In the genomic region with DNA sequence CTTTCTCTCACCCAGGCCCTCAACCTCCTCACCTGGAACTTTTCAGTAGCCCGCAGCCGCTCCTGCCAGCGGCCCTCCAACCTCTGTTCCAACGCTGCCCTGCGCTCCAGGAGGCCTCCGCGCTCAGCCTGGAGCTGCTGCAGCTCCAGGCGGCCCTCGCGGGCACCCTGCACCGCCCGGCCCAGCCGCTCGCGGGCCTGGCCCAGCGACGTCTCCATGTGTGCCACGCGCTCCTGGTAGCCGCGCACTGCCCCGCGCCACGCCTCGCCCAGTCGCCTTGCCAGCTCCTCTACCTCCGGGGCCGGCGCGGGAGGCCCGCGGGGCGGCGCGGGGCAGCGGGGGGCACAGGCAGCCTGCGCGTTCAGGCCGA, we compare ENCODE assay signal across 11 cellular contexts. TPM values are rescaled to one million over a fixed set of nuclear protein-coding genes. Genes with fewer than 3 reads are reported as not detected.
DNase-seq lines count a peak whose midpoint lies in the region; ATAC-seq and TF ChIP-seq lines count a peak whose summit lies in the region.
"Had no signal": no experiment of that assay in that cellular context is flagged by ENCODE, and none has a peak within 500 bp of the region (broad histone marks: within the 10 kb centered on the region; RNA-seq: fewer than 3 reads in every experiment).

No MANE protein-coding gene starts in this region.

- POLR2A ChIA-PET in Caco-2 (lab: Charles Lee): interaction anchor here (0.5 to 2.3 kb wide), 9 partner anchors 12 to 185 kb away, joined by 3 to 28 read pairs (median 4); partner anchors contain the start of genes CRABP2, ISG20L2, METTL25B and MRPL24

- 0 out of 2 replicates have a peak, but pooled peaks cover 2% of the 10 kb centered on the region for H3K27me3 ChIP-seq in Caco-2 (replicated peaks; ENCODE audit: control insufficient read depth, insufficient read depth, low read length)
- peaks cover 7% of the 10 kb centered on the region for H3K27me3 ChIP-seq in iPS-15b (ENCODE audit: control insufficient read depth, insufficient read depth, low read length)
- H3K27me3 ChIP-seq in gastrocnemius medialis: no peaks in the 10 kb centered on the region

- peak overlapping the region; percentile 86 for H3K4me3 Mint-ChIP-seq in Caco-2 (ENCODE audit: unreplicated experiment)
- peak overlapping the region; percentile 77 to 94 (median 89) for H3K4me3 Mint-ChIP-seq in brain

- in situ Hi-C loops in gastrocnemius medialis (cut with MboI; ENCODE audit: low sequenced_read_pairs in 4 of 4): loop anchor here in 2 of 4 donors (25.0 kb wide), 2 partner anchors 186 to 211 kb away; partner anchors contain the start of genes INSRR (in 1 of the 2), NTRK1 (in 1 of the 2) and PEAR1 (in 1 of the 2)

- H3K4me3 ChIP-seq in Caco-2 (ENCODE audit: low read depth, low read length) (peak overlapping the region; percentile 69), iPS-15b (ENCODE audit: low read depth, low read length) (peak overlapping the region; percentile 78), gastrocnemius medialis (peak overlapping the region; percentile 54 to 64 (median 64))

- H3K27ac ChIP-seq in gastrocnemius medialis: peak overlapping the region; percentile 73 to 79 (median 77)

- H3K27me3 Mint-ChIP-seq in Caco-2 (ENCODE audit: insufficient read depth, unreplicated experiment) (peaks cover 8% of the 10 kb centered on the region), brain (peaks cover 34% of the 10 kb centered on the region)

- H3K9me3 Mint-ChIP-seq in Caco-2 (ENCODE audit: unreplicated experiment) (no peaks in the 10 kb centered on the region), brain (peaks cover 0 to 7% (median 0%) of the 10 kb centered on the region in 5 experiments)
- H3K9me3 Mint-ChIP-seq: activated T-helper 17 cell treated with anti-CD3 and anti-CD28 coated beads, Interleukin-2, amount 50 U/mL, for 72 hours had no signal

- BruUV-seq in Caco-2 (replicated peaks; lab: Mats Ljungman, UMichigan): no TSS peak

- H3K4me1 ChIP-seq in Caco-2: peaks cover 21% of the 10 kb centered on the region; the same call in 1 of the 2 replicates
- peaks cover 21% of the 10 kb centered on the region for H3K4me1 ChIP-seq in iPS-15b (ENCODE audit: control insufficient read depth, insufficient read depth, low read length)
- H3K4me1 ChIP-seq in gastrocnemius medialis: peaks cover 27 to 45% of the 10 kb centered on the region in 2 donors

- TF ChIP-seq CTCF in Caco-2 (IDR thresholded peaks at IDR 0.05; ENCODE audit: insufficient read depth in 1 of 2, low read depth in 1 of 2, low read length in 1 of 2, severe bottlenecking in 1 of 2, unreplicated experiment in 1 of 2) (no peak), brain (conservative IDR thresholded peaks at IDR 0.05) (no peak), gastrocnemius medialis (IDR thresholded peaks at IDR 0.05 in 4 of 5, conservative IDR thresholded peaks at IDR 0.05 in 1 of 5) (no peak)

- DNase-seq in Caco-2 (no peak), gastrocnemius medialis (no peak), NCI-H2227 (lab: John Stamatoyannopoulos, UW; ENCODE audit: unreplicated experiment) (no peak), SW480 (ENCODE audit: low spot score) (no peak), epidermal melanocyte (ENCODE audit: insufficient read length, low spot score) (no peak)
- DNase-seq: DND-41, small intestine had no signal

- H3K27ac Mint-ChIP-seq in Caco-2 (ENCODE audit: unreplicated experiment) (no peak overlapping the region), brain (peak overlapping the region in 4 of 5 experiments; percentile 80 to 99 (median 96))
- H3K27ac Mint-ChIP-seq: activated T-helper 17 cell treated with anti-CD3 and anti-CD28 coated beads, Interleukin-2, amount 50 U/mL, for 72 hours had no signal

- ATAC-seq in gastrocnemius medialis (peak; percentile 8 to 10), HG03039 (IDR thresholded peaks at IDR 0.05; ENCODE audit: unreplicated experiment) (no peak)
- ATAC-seq: activated T-helper 17 cell treated with anti-CD3 and anti-CD28 coated beads, Interleukin-2, amount 50 U/mL, for 72 hours had no signal

- H3K36me3 Mint-ChIP-seq in Caco-2 (ENCODE audit: insufficient read depth, unreplicated experiment): peaks cover 6% of the 10 kb centered on the region
- peaks cover 29% of the 10 kb centered on the region for H3K36me3 Mint-ChIP-seq in brain

- CTCF ChIA-PET in Caco-2 (lab: Charles Lee): interaction anchor here (0.6 to 3.5 kb wide), 23 partner anchors 9 to 324 kb away, joined by 3 to 61 read pairs (median 5); partner anchors contain the start of genes CRABP2, HAPLN2, LRRC71 and MRPL24

- no peak for TF ChIP-seq POLR2A in gastrocnemius medialis (IDR thresholded peaks at IDR 0.05)

- peak overlapping the region; percentile 76 for H3K9ac ChIP-seq in iPS-15b (ENCODE audit: low read depth, low read length)

- intact Hi-C loops in Caco-2 (cut with micrococcal nuclease; ENCODE audit: unreplicated experiment) (no loop called here), gastrocnemius medialis (cut with DNase I; ENCODE audit: low total_unique reads) (loop anchor here (5.0 kb wide), 1 partner anchor 219 kb away; no protein-coding TSS in a partner anchor)

- H3K36me3 ChIP-seq in Caco-2 (ENCODE audit: control insufficient read depth, insufficient read depth, low read length) (no peaks in the 10 kb centered on the region), iPS-15b (ENCODE audit: control insufficient read depth, insufficient read depth, low read length) (peaks cover 24% of the 10 kb centered on the region), gastrocnemius medialis (no peaks in the 10 kb centered on the region)

- peaks cover 1% of the 10 kb centered on the region for H3K4me1 Mint-ChIP-seq in Caco-2 (ENCODE audit: low read depth, unreplicated experiment)
- peaks cover 64% of the 10 kb centered on the region for H3K4me1 Mint-ChIP-seq in brain

- H3K9me3 ChIP-seq in Caco-2 (no peaks in the 10 kb centered on the region), iPS-15b (ENCODE audit: control insufficient read depth, insufficient read depth, low read length) (no peaks in the 10 kb centered on the region), gastrocnemius medialis (no peaks in the 10 kb centered on the region)

RNA-seq across cellular contexts. Expression of gene NES, which starts 0.8 kb away (rescaled TPM):
- total RNA-seq in Caco-2 (2022) (18.0 and 22.7 TPM in 2 replicates), gastrocnemius medialis (10 to 100 TPM; 13.7 to 60.9 (median 26.4) TPM)
- polyA plus RNA-seq in brain (ENCODE audit: insufficient read depth, low read depth, low replicate concordance): 12.7 TPM

RNA-seq across cellular contexts. Expression of gene CRABP2, which starts 28.9 kb away (rescaled TPM):
- total RNA-seq in Caco-2 (2022) (27.1 and 30.6 TPM in 2 replicates), gastrocnemius medialis (1 to 10 TPM in 1 of 4 donors, under 1 TPM in 1, not detected in 2; 0.98 to 1.3 TPM)
- polyA plus RNA-seq in brain (ENCODE audit: insufficient read depth, low read depth, low replicate concordance): 10.5 TPM

RNA-seq across cellular contexts. Expression of gene BCAN, which starts 34.5 kb away (rescaled TPM):
- not detected in 2 replicates for total RNA-seq in Caco-2 (2022)
- polyA plus RNA-seq in brain (ENCODE audit: insufficient read depth, low read depth, low replicate concordance): 81.5 TPM
- total RNA-seq in gastrocnemius medialis: under 1 TPM in 2 of 4 donors, not detected in 2; 0.26 to 0.29 TPM
- total RNA-seq: activated T-helper 17 cell treated with anti-CD3 and anti-CD28 coated beads, Interleukin-2, amount 50 U/mL, for 72 hours had no signal

RNA-seq across cellular contexts. Expression of gene METTL25B, which starts 51.8 kb away (rescaled TPM):
- 26.6 and 27.6 TPM in 2 replicates for total RNA-seq in Caco-2 (2022)
- polyA plus RNA-seq in brain (ENCODE audit: insufficient read depth, low read depth, low replicate concordance): 46.8 TPM
- total RNA-seq in gastrocnemius medialis: 10 to 100 TPM; 12.9 to 28.0 (median 17.6) TPM

RNA-seq across cellular contexts. Expression of gene ISG20L2, which starts 52.1 kb away (rescaled TPM):
- total RNA-seq in Caco-2 (2022) (42.3 and 44.1 TPM in 2 replicates), gastrocnemius medialis (10 to 100 TPM in 3 of 4 donors, 1 to 10 TPM in 1; 9.5 to 16.4 (median 15.1) TPM)
- 41.5 TPM for polyA plus RNA-seq in brain (ENCODE audit: insufficient read depth, low read depth, low replicate concordance)

Comparison
In these comparisons a context has a peak if more than half of its experiments do, and no peak if none do; other contexts are left out.
1. RNA of gene CRABP2, which starts 28.9 kb away (total RNA-seq): 27.1 to 30.6 TPM in Caco-2; 0.98 to 1.3 TPM in gastrocnemius medialis; every median in the first group is over 10 times any median in the second.
2. Peak in every context shown above with its lines, with median percentiles within 50 percentile points of each other: H3K4me3 ChIP-seq.